In the genomic region with DNA sequence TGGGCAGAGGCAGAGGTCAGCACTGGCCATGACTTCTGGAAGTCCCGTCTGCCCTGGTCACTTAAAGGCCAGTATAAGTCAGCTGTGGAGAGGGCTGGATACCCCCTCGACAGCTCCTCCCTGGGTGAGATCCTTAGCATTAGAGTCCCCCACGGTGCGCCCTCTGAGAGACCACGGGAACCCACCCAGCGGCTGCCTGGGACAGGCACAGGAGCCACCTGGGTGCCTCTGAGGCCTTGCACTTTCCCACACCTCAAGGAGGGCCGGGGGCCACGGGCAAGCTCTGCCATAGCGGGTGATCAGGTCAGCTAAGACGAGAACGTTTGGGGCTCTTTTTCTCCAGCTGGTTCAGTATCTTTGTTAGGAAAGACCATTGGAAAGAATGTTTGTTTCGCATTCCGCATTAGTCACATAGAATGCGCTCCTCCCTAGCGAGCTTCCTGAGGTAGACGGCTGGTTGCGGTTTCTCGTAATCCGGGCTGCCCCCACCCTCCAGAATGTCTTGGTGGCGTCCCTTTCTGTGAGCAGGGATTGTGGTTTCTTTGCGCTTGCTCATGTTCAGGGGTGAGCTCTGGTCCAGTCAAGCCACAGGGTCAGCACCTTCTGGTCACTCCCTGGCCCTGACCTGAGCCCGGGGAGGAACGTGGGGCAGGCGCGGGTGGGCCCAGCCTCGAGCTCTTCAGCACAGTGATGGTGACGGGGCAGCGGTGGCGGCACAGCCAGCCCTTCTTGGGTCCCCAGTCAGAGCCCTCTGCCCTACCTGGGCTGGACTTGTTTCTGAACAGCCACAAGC, we compare ENCODE assay signal across 16 cellular contexts. TPM values are rescaled to one million over a fixed set of nuclear protein-coding genes. Genes with fewer than 3 reads are reported as not detected.
A peak's percentile ranks its signal among the peaks of the same experiment; 100 is the strongest.
DNase-seq lines count a peak whose midpoint lies in the region; ATAC-seq, FAIRE-seq and TF ChIP-seq lines count a peak whose summit lies in the region.
"Had no signal": no experiment of that assay in that cellular context is flagged by ENCODE, and none has a peak within 500 bp of the region (broad histone marks: within the 10 kb centered on the region; RNA-seq: fewer than 3 reads in every experiment).

No MANE protein-coding gene starts in this region.

- no peak for DNase-seq in SK-N-SH
- peak; percentile 97 for DNase-seq in astrocyte (ENCODE audit: low read depth)
- peak; percentile 21 for DNase-seq in iPS-NIHi11 (ENCODE audit: low spot score)
- DNase-seq in T-cell, result no peak
- DNase-seq in nucleus accumbens (lab: John Stamatoyannopoulos, UW), result no peak
- DNase-seq in Calu3, result no peak
- no peak for DNase-seq in testis
- DNase-seq: DMS 273 treated with DMSO at 0.1 percent for 48 hours, Karpas-422, right cardiac atrium had no signal

- no peaks in the 10 kb centered on the region for H3K9me2 ChIP-seq in SK-N-SH

- no TSS peak for BruUV-seq in Calu3 (replicated peaks; lab: Mats Ljungman, UMichigan)

- H3K9me3 Mint-ChIP-seq in astrocyte (ENCODE audit: unreplicated experiment) (no peaks in the 10 kb centered on the region), T-cell (no peaks in the 10 kb centered on the region), Calu3 (ENCODE audit: low read depth, unreplicated experiment) (no peaks in the 10 kb centered on the region)
- H3K9me3 Mint-ChIP-seq: WTC11 had no signal

- H3K4me3 ChIP-seq in SK-N-SH (ENCODE audit: low read depth in 2 of 2, low read length in 1 of 2) (no peak overlapping the region), astrocyte (ENCODE audit: insufficient read depth, low read depth, low read length) (peak overlapping the region; percentile 44), testis (no peak overlapping the region)
- H3K4me3 ChIP-seq: ascending aorta, GM12878 had no signal

- H3F3A ChIP-seq in SK-N-SH (replicated peaks; ENCODE audit: insufficient read depth), result no peaks in the 10 kb centered on the region

- H3K4me3 Mint-ChIP-seq in astrocyte (ENCODE audit: unreplicated experiment), result peak overlapping the region; percentile 54
- no peak overlapping the region for H3K4me3 Mint-ChIP-seq in T-cell
- H3K4me3 Mint-ChIP-seq in Calu3 (ENCODE audit: low read depth, unreplicated experiment), result no peak overlapping the region
- H3K4me3 Mint-ChIP-seq: WTC11 had no signal

- no peaks in the 10 kb centered on the region for H3K27me3 ChIP-seq in SK-N-SH (ENCODE audit: insufficient read depth)
- no peaks in the 10 kb centered on the region for H3K27me3 ChIP-seq in astrocyte (ENCODE audit: insufficient read depth, low read length)
- H3K27me3 ChIP-seq in testis, result no peaks in the 10 kb centered on the region
- H3K27me3 ChIP-seq: ascending aorta had no signal

- peaks cover 19% of the 10 kb centered on the region for H3K4me1 Mint-ChIP-seq in astrocyte (ENCODE audit: low read depth, unreplicated experiment)
- no peaks in the 10 kb centered on the region for H3K4me1 Mint-ChIP-seq in T-cell
- H3K4me1 Mint-ChIP-seq in Calu3 (ENCODE audit: low read depth, unreplicated experiment), result no peaks in the 10 kb centered on the region
- H3K4me1 Mint-ChIP-seq: WTC11 had no signal

- TF ChIP-seq CTCF in SK-N-SH (IDR thresholded peaks at IDR 0.05) (no peak), astrocyte (IDR thresholded peaks at IDR 0.05; ENCODE audit: insufficient read depth, low read depth, low read length) (no peak), Calu3 (IDR thresholded peaks at IDR 0.05; ENCODE audit: unreplicated experiment) (no peak), testis (IDR thresholded peaks at IDR 0.05) (no peak)

- H3K36me3 ChIP-seq in SK-N-SH (replicated peaks in 1 of 2; ENCODE audit: control insufficient read depth in 1 of 2, insufficient read depth in 2 of 2, low read length in 1 of 2) (peaks cover 4 to 59% of the 10 kb centered on the region in 2 experiments), astrocyte (ENCODE audit: insufficient read depth, low read length) (peaks cover 7% of the 10 kb centered on the region), testis (ENCODE audit: low read depth, missing control alignments) (no peaks in the 10 kb centered on the region)

- H3K27ac ChIP-seq in SK-N-SH (ENCODE audit: low read depth in 2 of 2, low read length in 1 of 2) (no peak overlapping the region), astrocyte (ENCODE audit: low read depth, low read length) (peak overlapping the region; percentile 99), testis (no peak overlapping the region)
- H3K27ac ChIP-seq: 22Rv1, ascending aorta had no signal

- 94% methylated on average over 12 of the region's 29 CpGs for WGBS in SK-N-SH (ENCODE audit: low lambda C conversion rate)
- WGBS in testis, 2 donors, result 93% methylated on average over 28 to 29 of the region's 29 CpGs

- TF ChIP-seq RAD21 in SK-N-SH (IDR thresholded peaks at IDR 0.05; ENCODE audit: low read length), result no peak

- H2AFZ ChIP-seq in SK-N-SH (ENCODE audit: low read depth), result no peak overlapping the region
- H2AFZ ChIP-seq in astrocyte (ENCODE audit: low read depth, low read length), result no peak overlapping the region

- H3K9me3 ChIP-seq in SK-N-SH (no peaks in the 10 kb centered on the region), astrocyte (ENCODE audit: insufficient read depth, low read depth, low read length) (no peaks in the 10 kb centered on the region), testis (no peaks in the 10 kb centered on the region)
- H3K9me3 ChIP-seq: ascending aorta had no signal

- no peaks in the 10 kb centered on the region for H3K79me2 ChIP-seq in SK-N-SH (ENCODE audit: insufficient read depth)
- peaks cover 9% of the 10 kb centered on the region for H3K79me2 ChIP-seq in astrocyte (ENCODE audit: insufficient read depth, low read length)

- no peaks in the 10 kb centered on the region for H4K20me1 ChIP-seq in SK-N-SH (ENCODE audit: insufficient read depth)
- peaks cover 25% of the 10 kb centered on the region for H4K20me1 ChIP-seq in astrocyte (ENCODE audit: insufficient read depth, low read length)

- no peak for TF ChIP-seq EP300 in SK-N-SH (IDR thresholded peaks at IDR 0.05; ENCODE audit: borderline replicate concordance in 1 of 2, low read depth in 1 of 2, low read length in 1 of 2)

- no peak for TF ChIP-seq POLR2A in testis (IDR thresholded peaks at IDR 0.05)

- H3K27me3 Mint-ChIP-seq in astrocyte (ENCODE audit: low read depth, unreplicated experiment) (no peaks in the 10 kb centered on the region), T-cell (no peaks in the 10 kb centered on the region), Calu3 (ENCODE audit: unreplicated experiment) (no peaks in the 10 kb centered on the region)

- ATAC-seq in SK-N-SH treated with all-trans-retinoic acid at 6 μM for 48 hours (peak; percentile 54), T-cell (replicated peaks in 1 of 4) (no peak)
- ATAC-seq: GM12878, right cardiac atrium, WTC11 had no signal

- H3K36me3 Mint-ChIP-seq in astrocyte (ENCODE audit: low read depth, unreplicated experiment) (peaks cover 6% of the 10 kb centered on the region), T-cell (peaks cover 19% of the 10 kb centered on the region), Calu3 (ENCODE audit: insufficient read depth, unreplicated experiment) (peaks cover 47% of the 10 kb centered on the region)

- peak; percentile 86 for FAIRE-seq in astrocyte (lab: Jason Lieb, UNC)
- FAIRE-seq: endothelial cell of umbilical vein, GM12878 had no signal

- H3K9ac ChIP-seq in SK-N-SH (no peak overlapping the region), astrocyte (ENCODE audit: low read length) (peak overlapping the region; percentile 88)

- POLR2A ChIA-PET in SK-N-SH (lab: Yijun Ruan, JAX), result interaction anchor here (0.7 kb wide), 1 partner anchor 10 kb away, joined by 4 read pairs; no protein-coding TSS in a partner anchor
- POLR2A ChIA-PET in T-cell (lab: Charles Lee), result no interaction called here

- intact Hi-C loops in Calu3 (cut with micrococcal nuclease; ENCODE audit: unreplicated experiment), result no loop called here
- intact Hi-C loops in testis (cut with DNase I; ENCODE audit: low total_unique reads), result no loop called here

- CTCF ChIA-PET in SK-N-SH (lab: Yijun Ruan, JAX), result interaction anchor here (0.7 to 1.0 kb wide), 2 partner anchors 22 to 23 kb away, joined by 3 to 4 read pairs; no protein-coding TSS in a partner anchor
- CTCF ChIA-PET in T-cell (lab: Charles Lee), result no interaction called here
- CTCF ChIA-PET in Calu3 (lab: Charles Lee), result no interaction called here

- no peak overlapping the region for H3K4me2 ChIP-seq in SK-N-SH
- peak overlapping the region; percentile 83 for H3K4me2 ChIP-seq in astrocyte (ENCODE audit: low read length)

- H3K4me1 ChIP-seq in SK-N-SH (ENCODE audit: control insufficient read depth in 1 of 2, insufficient read depth in 2 of 2, low read depth in 1 of 2, low read length in 1 of 2) (no peaks in the 10 kb centered on the region), astrocyte (ENCODE audit: insufficient read depth, low read length) (peaks cover 34% of the 10 kb centered on the region), testis (no peaks in the 10 kb centered on the region)
- H3K4me1 ChIP-seq: ascending aorta had no signal

- peak overlapping the region; percentile 98 for H3K27ac Mint-ChIP-seq in astrocyte (ENCODE audit: unreplicated experiment)
- H3K27ac Mint-ChIP-seq in T-cell, result no peak overlapping the region
- H3K27ac Mint-ChIP-seq in Calu3 (ENCODE audit: unreplicated experiment), result no peak overlapping the region
- H3K27ac Mint-ChIP-seq: WTC11 had no signal

RNA-seq across cellular contexts. Expression of gene NME3, which starts 25.2 kb away (rescaled TPM):
- polyA plus RNA-seq in SK-N-SH (2012; rRNA removed), result 77.2 and 80.4 TPM in 2 replicates
- polyA plus RNA-seq in SK-N-SH (2012; cell fraction: cytosol; rRNA removed), result 26.3 and 44.0 TPM in 2 replicates
- 300 and 459 TPM in 2 replicates for polyA plus RNA-seq in SK-N-SH (2012; cell fraction: nucleus; rRNA removed)
- total RNA-seq in astrocyte, result 36.3 and 42.7 TPM in 2 replicates
- total RNA-seq in T-cell, result 10 to 100 TPM; 45.1 to 95.9 (median 87.5) TPM
- total RNA-seq in Calu3 (2022), result 64.3 and 73.1 TPM in 2 replicates
- total RNA-seq in testis, result 100 to 1,000 TPM; 100 to 119 TPM
- 29.3 TPM for polyA plus RNA-seq in testis (ENCODE audit: insufficient read depth, low read depth, low replicate concordance)

RNA-seq across cellular contexts. Expression of gene EME2, which starts 26.5 kb away (rescaled TPM):
- polyA plus RNA-seq in SK-N-SH (2012; rRNA removed) (10.1 and 15.8 TPM in 2 replicates), testis (ENCODE audit: insufficient read depth, low read depth, low replicate concordance) (12.5 TPM)
- polyA plus RNA-seq in SK-N-SH (2012; cell fraction: cytosol; rRNA removed), result 1.6 and 2.3 TPM in 2 replicates
- 108 and 136 TPM in 2 replicates for polyA plus RNA-seq in SK-N-SH (2012; cell fraction: nucleus; rRNA removed)
- total RNA-seq in astrocyte (21.4 and 23.3 TPM in 2 replicates), T-cell (10 to 100 TPM; 23.0 to 50.6 (median 34.5) TPM), Calu3 (2022) (30.8 and 42.2 TPM in 2 replicates), testis (10 to 100 TPM; 20.3 to 34.2 TPM)

RNA-seq across cellular contexts. Expression of gene MRPS34, which starts 26.8 kb away (rescaled TPM):
- 127 and 156 TPM in 2 replicates for polyA plus RNA-seq in SK-N-SH (2012; rRNA removed)
- 111 and 132 TPM in 2 replicates for polyA plus RNA-seq in SK-N-SH (2012; cell fraction: cytosol; rRNA removed)
- 95.4 and 157 TPM in 2 replicates for polyA plus RNA-seq in SK-N-SH (2012; cell fraction: nucleus; rRNA removed)
- total RNA-seq in astrocyte, result 74.0 and 80.2 TPM in 2 replicates
- 10 to 100 TPM; 37.5 to 91.2 (median 77.9) TPM for total RNA-seq in T-cell
- total RNA-seq in Calu3 (2022), result 128 and 135 TPM in 2 replicates
- 10 to 100 TPM; 66.5 to 81.6 TPM for total RNA-seq in testis
- 49.2 TPM for polyA plus RNA-seq in testis (ENCODE audit: insufficient read depth, low read depth, low replicate concordance)

RNA-seq across cellular contexts. Expression of gene SPSB3, which starts 36.3 kb away (rescaled TPM):
- polyA plus RNA-seq in SK-N-SH (2012; rRNA removed), result 40.6 and 41.6 TPM in 2 replicates
- 8.8 and 17.6 TPM in 2 replicates for polyA plus RNA-seq in SK-N-SH (2012; cell fraction: cytosol; rRNA removed)
- polyA plus RNA-seq in SK-N-SH (2012; cell fraction: nucleus; rRNA removed), result 245 and 398 TPM in 2 replicates
- 21.8 and 23.3 TPM in 2 replicates for total RNA-seq in astrocyte
- total RNA-seq in T-cell, result 100 to 1,000 TPM in 3 of 5 donors, 10 to 100 TPM in 2; 67.3 to 162 (median 139) TPM
- total RNA-seq in Calu3 (2022), result 44.3 and 45.2 TPM in 2 replicates
- 100 to 1,000 TPM; 111 to 114 TPM for total RNA-seq in testis
- polyA plus RNA-seq in testis (ENCODE audit: insufficient read depth, low read depth, low replicate concordance), result 43.8 TPM

RNA-seq across cellular contexts. Expression of gene NUBP2, which starts 36.7 kb away (rescaled TPM):
- polyA plus RNA-seq in SK-N-SH (2012; rRNA removed) (73.2 and 75.4 TPM in 2 replicates), testis (ENCODE audit: insufficient read depth, low read depth, low replicate concordance) (49.8 TPM)
- polyA plus RNA-seq in SK-N-SH (2012; cell fraction: cytosol; rRNA removed), result 30.1 and 51.3 TPM in 2 replicates
- 98.8 and 129 TPM in 2 replicates for polyA plus RNA-seq in SK-N-SH (2012; cell fraction: nucleus; rRNA removed)
- total RNA-seq in astrocyte (41.4 and 45.2 TPM in 2 replicates), T-cell (10 to 100 TPM; 41.2 to 77.0 (median 74.3) TPM), Calu3 (2022) (91.8 and 98.1 TPM in 2 replicates), testis (10 to 100 TPM; 81.5 to 90.8 TPM)

Comparison
In these comparisons a context has a peak if more than half of its experiments do, and no peak if none do; other contexts are left out.
1. DNase-seq: peak in astrocyte (single experiment) and iPS-NIHi11 (single experiment); none in SK-N-SH (single experiment), T-cell (0 of 34), nucleus accumbens (0 of 56), Calu3 (single experiment) and testis (single experiment).